In genomic region chr10:129507216-129507615, GRCh38 we compare ENCODE assay signal across 35 cellular contexts.
"Had no signal": no experiment of that assay in that cellular context is flagged by ENCODE, and none has a peak within 500 bp of the region (broad histone marks: within the 10 kb centered on the region; RNA-seq: fewer than 3 reads in every experiment).

No MANE protein-coding gene starts in this region.

- H3K27me3 ChIP-seq: adrenal gland, body of pancreas, brain microvascular endothelial cell, breast epithelium had no signal

- H3K36me3 ChIP-seq: adrenal gland, brain microvascular endothelial cell, breast epithelium had no signal

- H3K4me1 Mint-ChIP-seq: activated CD4-positive, alpha-beta T cell treated with anti-CD3 and anti-CD28 coated beads, Interleukin-2, amount 10 ng/mL, durations not matched to agents 24 days and 14 days; activated naive CD8-positive, alpha-beta T cell treated with anti-CD3 and anti-CD28 coated beads for 36 hours had no signal

- H3K4me3 Mint-ChIP-seq: activated B cell treated with CpG ODN at 0.5 μM for 24 hours; activated CD4-positive, alpha-beta memory T cell treated with anti-CD3 and anti-CD28 coated beads for 36 hours; activated CD4-positive, alpha-beta T cell treated with anti-CD3 and anti-CD28 coated beads, Interleukin-2, amount 10 ng/mL, durations not matched to agents 24 days and 14 days; activated CD8-positive, alpha-beta T cell treated with anti-CD3 and anti-CD28 coated beads for 36 hours; activated naive CD4-positive, alpha-beta T cell treated with anti-CD3 and anti-CD28 coated beads for 36 hours; activated naive CD8-positive, alpha-beta T cell treated with anti-CD3 and anti-CD28 coated beads for 36 hours; activated T-cell treated with anti-CD3 and anti-CD28 coated beads, Interleukin-2, amount 50 U/mL, for 4 hours; activated T-cell treated with anti-CD3 and anti-CD28 coated beads, Interleukin-2, amount 50 U/mL, for 72 hours; activated T-helper 1 cell treated with anti-CD3 and anti-CD28 coated beads, Interleukin-12 subunit alpha, Interleukin-12 subunit beta, Interleukin-2, Interleukin-4 antibody, amounts not matched to agents 30 ng/mL and 10 ng/mL and 1 ng/mL, durations not matched to agents 14 hours and 24 hours and 36 hours; activated T-helper 17 cell treated with anti-CD3 and anti-CD28 coated beads, Interleukin-2, amount 50 U/mL, for 72 hours; T-helper 1 cell treated with Interleukin-12 subunit alpha and Interleukin-12 subunit beta and Interleukin-4 antibody, amounts not matched to agents 30 μg/mL and 1 μg/mL, for 36 hours; T-helper 2 cell treated with Interferon-gamma antibody and Interleukin-4, amounts not matched to agents 5 μg/mL and 100 μg/mL, for 36 hours had no signal

- H3K4me1 ChIP-seq: body of pancreas, breast epithelium had no signal

- H3K9me3 ChIP-seq: adrenal gland, body of pancreas had no signal

- ATAC-seq: activated CD8-positive, alpha-beta T cell treated with anti-CD3 and anti-CD28 coated beads for 36 hours; activated naive CD4-positive, alpha-beta T cell treated with anti-CD3 and anti-CD28 coated beads, Interleukin-2, amount 50 U/mL, for 72 hours; activated T-cell treated with anti-CD3 and anti-CD28 coated beads, Interleukin-2, amount 50 U/mL, for 4 hours; activated T-cell treated with anti-CD3 and anti-CD28 coated beads, Interleukin-2, amount 50 U/mL, for 72 hours; activated T-helper 17 cell treated with anti-CD3 and anti-CD28 coated beads, Interleukin-2, amount 50 U/mL, for 72 hours; body of pancreas had no signal

- H3K27me3 Mint-ChIP-seq: activated B cell treated with CpG ODN at 0.5 μM for 24 hours; activated CD4-positive, alpha-beta memory T cell treated with anti-CD3 and anti-CD28 coated beads for 36 hours; activated CD4-positive, alpha-beta T cell treated with anti-CD3 and anti-CD28 coated beads, Interleukin-2, amount 10 ng/mL, durations not matched to agents 24 days and 14 days; activated CD8-positive, alpha-beta T cell treated with anti-CD3 and anti-CD28 coated beads for 36 hours; activated naive CD8-positive, alpha-beta T cell treated with anti-CD3 and anti-CD28 coated beads for 36 hours; activated T-helper 17 cell treated with anti-CD3 and anti-CD28 coated beads, Interleukin-2, amount 50 U/mL, for 72 hours had no signal

- H3K4me3 ChIP-seq: adrenal gland, body of pancreas, breast epithelium had no signal

- H3K27ac ChIP-seq: adrenal gland, body of pancreas, brain microvascular endothelial cell, breast epithelium, VCaP had no signal

- H3K9me3 Mint-ChIP-seq: activated B cell treated with CpG ODN at 0.5 μM for 24 hours had no signal

- DNase-seq: activated B cell treated with CpG ODN at 0.5 μM for 24 hours; activated CD4-positive, alpha-beta memory T cell treated with anti-CD3 and anti-CD28 coated beads for 36 hours; activated CD4-positive, alpha-beta T cell treated with anti-CD3 and anti-CD28 coated beads for 4 hours; activated CD4-positive, alpha-beta T cell treated with anti-CD3 and anti-CD28 coated beads, Interleukin-2, amount 10 ng/mL, durations not matched to agents 24 days and 14 days; activated CD4-positive, alpha-beta T cell treated with anti-CD3 and anti-CD28 coated beads, Interleukin-2, amount 50 U/mL, for 1 hour; activated CD4-positive, alpha-beta T cell treated with anti-CD3 and anti-CD28 coated beads, Interleukin-2, amount 50 U/mL, for 4 hours; activated CD4-positive, CD25-positive, alpha-beta regulatory T cell treated with anti-CD3 and anti-CD28 coated beads, Interleukin-2, amount 50 U/mL, for 72 hours; activated CD8-positive, alpha-beta memory T cell treated with anti-CD3 and anti-CD28 coated beads, Interleukin-2, amount 50 U/mL, for 4 hours; activated CD8-positive, alpha-beta T cell treated with anti-CD3 and anti-CD28 coated beads for 36 hours; activated effector memory CD4-positive, alpha-beta T cell treated with anti-CD3 and anti-CD28 coated beads, Interleukin-2, amount 50 U/mL, for 16 hours; activated gamma-delta T cell treated with Interleukin-2 at 50 U/mL for 16 hours; activated naive CD4-positive, alpha-beta T cell; activated naive CD4-positive, alpha-beta T cell treated with anti-CD3 and anti-CD28 coated beads for 36 hours; activated naive CD4-positive, alpha-beta T cell treated with anti-CD3 and anti-CD28 coated beads, Interleukin-2, amount 50 U/mL, for 16 hours; activated naive CD8-positive, alpha-beta T cell treated with anti-CD3 and anti-CD28 coated beads for 36 hours; activated T-cell treated with anti-CD3 and anti-CD28 coated beads for 4 hours; activated T-cell treated with anti-CD3 and anti-CD28 coated beads, Interleukin-2, amount 50 U/mL, for 1 hour; activated T-cell treated with anti-CD3 and anti-CD28 coated beads, Interleukin-2, amount 50 U/mL, for 4 hours; activated T-cell treated with anti-CD3 and anti-CD28 coated beads, Interleukin-2, amount 50 U/mL, for 72 hours; adrenal gland; amniotic stem cell; aorta; body of pancreas; brain microvascular endothelial cell; central memory CD4-positive, alpha-beta T cell; T-helper 1 cell; T-helper 2 cell; T-helper 9 cell had no signal

- H3K27ac Mint-ChIP-seq: activated B cell treated with CpG ODN at 0.5 μM for 24 hours; activated CD4-positive, alpha-beta memory T cell treated with anti-CD3 and anti-CD28 coated beads for 36 hours; activated CD4-positive, alpha-beta T cell treated with anti-CD3 and anti-CD28 coated beads, Interleukin-2, amount 10 ng/mL, durations not matched to agents 24 days and 14 days; activated CD8-positive, alpha-beta T cell treated with anti-CD3 and anti-CD28 coated beads for 36 hours; activated naive CD4-positive, alpha-beta T cell treated with anti-CD3 and anti-CD28 coated beads for 36 hours; activated naive CD8-positive, alpha-beta T cell treated with anti-CD3 and anti-CD28 coated beads for 36 hours; activated T-cell treated with anti-CD3 and anti-CD28 coated beads, Interleukin-2, amount 50 U/mL, for 72 hours; activated T-helper 1 cell treated with anti-CD3 and anti-CD28 coated beads, Interleukin-12 subunit alpha, Interleukin-12 subunit beta, Interleukin-2, Interleukin-4 antibody, amounts not matched to agents 30 ng/mL and 10 ng/mL and 1 ng/mL, durations not matched to agents 14 hours and 24 hours and 36 hours; activated T-helper 17 cell treated with anti-CD3 and anti-CD28 coated beads, Interleukin-2, amount 50 U/mL, for 72 hours; T-helper 1 cell treated with Interleukin-12 subunit alpha and Interleukin-12 subunit beta and Interleukin-4 antibody, amounts not matched to agents 30 μg/mL and 1 μg/mL, for 36 hours; T-helper 2 cell treated with Interferon-gamma antibody and Interleukin-4, amounts not matched to agents 5 μg/mL and 100 μg/mL, for 36 hours had no signal
